ENCODE assay signal across 1 cellular context in the genomic region with DNA sequence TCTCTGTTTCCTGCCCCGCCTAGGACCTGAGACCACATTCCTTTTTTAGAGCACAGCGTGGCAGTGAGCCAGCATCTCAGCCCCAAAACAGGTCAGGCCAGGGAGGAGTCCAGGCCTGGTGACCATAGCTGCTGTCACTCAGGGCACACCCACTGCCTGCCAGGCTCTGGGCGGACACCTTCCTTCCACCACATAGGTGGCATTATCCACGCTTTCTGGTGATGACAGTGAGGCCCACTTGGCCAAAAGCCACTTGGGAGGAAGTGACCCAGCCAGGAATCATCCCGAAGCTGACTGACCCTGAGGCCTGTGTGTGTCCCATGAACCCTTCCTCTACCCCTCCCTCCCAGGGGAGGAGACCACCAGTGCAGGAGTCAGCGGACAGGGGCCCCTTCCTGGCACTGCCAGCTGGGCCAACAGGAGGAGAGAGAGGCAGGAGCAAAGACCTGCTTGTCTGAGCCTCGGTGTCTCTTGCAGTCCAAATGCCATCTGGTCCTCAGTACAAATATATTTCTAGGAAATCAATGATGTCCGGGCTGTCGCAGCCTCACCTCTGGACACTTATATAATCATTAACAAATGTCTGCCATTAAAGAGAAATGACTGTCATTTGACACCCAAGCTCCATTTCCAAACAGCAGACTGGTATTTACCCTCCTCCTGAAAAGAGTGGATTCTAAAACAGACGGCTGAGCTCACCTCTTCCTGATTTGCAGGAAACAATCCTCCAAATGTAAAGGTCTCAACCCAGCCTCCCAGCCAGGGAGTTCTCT.
TF ChIP-seq lines count a peak whose summit lies in the region.

No MANE protein-coding gene starts in this region.

TF ChIP-seq in HepG2, 621 proteins besides CTCF, POLR2A, EP300 and RAD21 (continued from another document and continues in another):
- TF ChIP-seq, protein P1, sequence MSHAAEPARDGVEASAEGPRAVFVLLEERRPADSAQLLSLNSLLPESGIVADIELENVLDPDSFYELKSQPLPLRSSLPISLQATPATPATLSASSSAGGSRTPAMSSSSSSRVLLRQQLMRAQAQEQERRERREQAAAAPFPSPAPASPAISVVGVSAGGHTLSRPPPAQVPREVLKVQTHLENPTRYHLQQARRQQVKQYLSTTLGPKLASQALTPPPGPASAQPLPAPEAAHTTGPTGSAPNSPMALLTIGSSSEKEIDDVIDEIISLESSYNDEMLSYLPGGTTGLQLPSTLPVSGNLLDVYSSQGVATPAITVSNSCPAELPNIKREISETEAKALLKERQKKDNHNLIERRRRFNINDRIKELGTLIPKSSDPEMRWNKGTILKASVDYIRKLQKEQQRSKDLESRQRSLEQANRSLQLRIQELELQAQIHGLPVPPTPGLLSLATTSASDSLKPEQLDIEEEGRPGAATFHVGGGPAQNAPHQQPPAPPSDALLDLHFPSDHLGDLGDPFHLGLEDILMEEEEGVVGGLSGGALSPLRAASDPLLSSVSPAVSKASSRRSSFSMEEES (CRISPR knock-in tag; IDR thresholded peaks at IDR 0.05): no peak
- TF ChIP-seq ZNF776 (CRISPR knock-in tag; IDR thresholded peaks at IDR 0.05) (0 out of 2 replicates have a peak, but pooled peaks have one; percentile 41), ONECUT2 (CRISPR knock-in tag; IDR thresholded peaks at IDR 0.05) (peak; percentile 53; the same call in 1 of the 2 replicates), GATAD2A (CRISPR knock-in tag; IDR thresholded peaks at IDR 0.05) (peak; percentile 66; the same call in 1 of the 2 replicates), ZNF562 (CRISPR knock-in tag; IDR thresholded peaks at IDR 0.05; ENCODE audit: borderline replicate concordance) (no peak), SAP130 (CRISPR knock-in tag; IDR thresholded peaks at IDR 0.05; ENCODE audit: low read depth) (peak; percentile 40), PHF21A (CRISPR knock-in tag; IDR thresholded peaks at IDR 0.05) (peak; percentile 50), TBL1XR1 (IDR thresholded peaks at IDR 0.05; ENCODE audit: borderline replicate concordance, low read length, partially characterized antibody) (peak; percentile 40), ZMYM3 (CRISPR knock-in tag; IDR thresholded peaks at IDR 0.05) (no peak), TOE1 (CRISPR knock-in tag; IDR thresholded peaks at IDR 0.05) (no peak), ZNF782 (CRISPR knock-in tag; IDR thresholded peaks at IDR 0.05; ENCODE audit: borderline replicate concordance) (peak; percentile 66; the same call in 1 of the 2 replicates), LCORL (IDR thresholded peaks at IDR 0.05) (no peak), LCORL (CRISPR knock-in tag; IDR thresholded peaks at IDR 0.05) (peak; percentile 79), EED (CRISPR knock-in tag; IDR thresholded peaks at IDR 0.05) (0 out of 2 replicates have a peak, but pooled peaks have one; percentile 32), SOX6 (IDR thresholded peaks at IDR 0.05) (no peak), SOX6 (CRISPR knock-in tag; IDR thresholded peaks at IDR 0.05) (peak; percentile 72; the same call in 1 of the 2 replicates), ELF3 (CRISPR knock-in tag; IDR thresholded peaks at IDR 0.05) (peak; percentile 72), GABPB1 (CRISPR knock-in tag; IDR thresholded peaks at IDR 0.05) (peak; percentile 37; the same call in 1 of the 2 replicates), ZKSCAN5 (CRISPR knock-in tag; IDR thresholded peaks at IDR 0.05) (peak; percentile 88; the same call in 1 of the 2 replicates), NR2F1 (CRISPR knock-in tag; IDR thresholded peaks at IDR 0.05) (no peak), XBP1 (CRISPR knock-in tag; IDR thresholded peaks at IDR 0.05) (no peak), NCOR1 (IDR thresholded peaks at IDR 0.05; ENCODE audit: borderline replicate concordance, low read length) (peak; percentile 69; the same call in 1 of the 2 replicates), ZNF160 (CRISPR knock-in tag; IDR thresholded peaks at IDR 0.05) (0 out of 2 replicates have a peak, but pooled peaks have one; percentile 32), ZNF501 (CRISPR knock-in tag; IDR thresholded peaks at IDR 0.05) (0 out of 2 replicates have a peak, but pooled peaks have one; percentile 5), SP5 (CRISPR knock-in tag; IDR thresholded peaks at IDR 0.05; ENCODE audit: borderline replicate concordance, low read depth) (peak; percentile 32; the same call in 1 of the 2 replicates)
- TF ChIP-seq, protein P2, sequence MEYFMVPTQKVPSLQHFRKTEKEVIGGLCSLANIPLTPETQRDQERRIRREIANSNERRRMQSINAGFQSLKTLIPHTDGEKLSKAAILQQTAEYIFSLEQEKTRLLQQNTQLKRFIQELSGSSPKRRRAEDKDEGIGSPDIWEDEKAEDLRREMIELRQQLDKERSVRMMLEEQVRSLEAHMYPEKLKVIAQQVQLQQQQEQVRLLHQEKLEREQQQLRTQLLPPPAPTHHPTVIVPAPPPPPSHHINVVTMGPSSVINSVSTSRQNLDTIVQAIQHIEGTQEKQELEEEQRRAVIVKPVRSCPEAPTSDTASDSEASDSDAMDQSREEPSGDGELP (IDR thresholded peaks at IDR 0.05; ENCODE audit: borderline replicate concordance, low read depth): peak; percentile 44; the same call in 1 of the 2 replicates
- TF ChIP-seq, protein P3, sequence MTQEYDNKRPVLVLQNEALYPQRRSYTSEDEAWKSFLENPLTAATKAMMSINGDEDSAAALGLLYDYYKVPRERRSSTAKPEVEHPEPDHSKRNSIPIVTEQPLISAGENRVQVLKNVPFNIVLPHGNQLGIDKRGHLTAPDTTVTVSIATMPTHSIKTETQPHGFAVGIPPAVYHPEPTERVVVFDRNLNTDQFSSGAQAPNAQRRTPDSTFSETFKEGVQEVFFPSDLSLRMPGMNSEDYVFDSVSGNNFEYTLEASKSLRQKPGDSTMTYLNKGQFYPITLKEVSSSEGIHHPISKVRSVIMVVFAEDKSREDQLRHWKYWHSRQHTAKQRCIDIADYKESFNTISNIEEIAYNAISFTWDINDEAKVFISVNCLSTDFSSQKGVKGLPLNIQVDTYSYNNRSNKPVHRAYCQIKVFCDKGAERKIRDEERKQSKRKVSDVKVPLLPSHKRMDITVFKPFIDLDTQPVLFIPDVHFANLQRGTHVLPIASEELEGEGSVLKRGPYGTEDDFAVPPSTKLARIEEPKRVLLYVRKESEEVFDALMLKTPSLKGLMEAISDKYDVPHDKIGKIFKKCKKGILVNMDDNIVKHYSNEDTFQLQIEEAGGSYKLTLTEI (CRISPR knock-in tag; conservative IDR thresholded peaks at IDR 0.05): no peak
- TF ChIP-seq, protein P4, sequence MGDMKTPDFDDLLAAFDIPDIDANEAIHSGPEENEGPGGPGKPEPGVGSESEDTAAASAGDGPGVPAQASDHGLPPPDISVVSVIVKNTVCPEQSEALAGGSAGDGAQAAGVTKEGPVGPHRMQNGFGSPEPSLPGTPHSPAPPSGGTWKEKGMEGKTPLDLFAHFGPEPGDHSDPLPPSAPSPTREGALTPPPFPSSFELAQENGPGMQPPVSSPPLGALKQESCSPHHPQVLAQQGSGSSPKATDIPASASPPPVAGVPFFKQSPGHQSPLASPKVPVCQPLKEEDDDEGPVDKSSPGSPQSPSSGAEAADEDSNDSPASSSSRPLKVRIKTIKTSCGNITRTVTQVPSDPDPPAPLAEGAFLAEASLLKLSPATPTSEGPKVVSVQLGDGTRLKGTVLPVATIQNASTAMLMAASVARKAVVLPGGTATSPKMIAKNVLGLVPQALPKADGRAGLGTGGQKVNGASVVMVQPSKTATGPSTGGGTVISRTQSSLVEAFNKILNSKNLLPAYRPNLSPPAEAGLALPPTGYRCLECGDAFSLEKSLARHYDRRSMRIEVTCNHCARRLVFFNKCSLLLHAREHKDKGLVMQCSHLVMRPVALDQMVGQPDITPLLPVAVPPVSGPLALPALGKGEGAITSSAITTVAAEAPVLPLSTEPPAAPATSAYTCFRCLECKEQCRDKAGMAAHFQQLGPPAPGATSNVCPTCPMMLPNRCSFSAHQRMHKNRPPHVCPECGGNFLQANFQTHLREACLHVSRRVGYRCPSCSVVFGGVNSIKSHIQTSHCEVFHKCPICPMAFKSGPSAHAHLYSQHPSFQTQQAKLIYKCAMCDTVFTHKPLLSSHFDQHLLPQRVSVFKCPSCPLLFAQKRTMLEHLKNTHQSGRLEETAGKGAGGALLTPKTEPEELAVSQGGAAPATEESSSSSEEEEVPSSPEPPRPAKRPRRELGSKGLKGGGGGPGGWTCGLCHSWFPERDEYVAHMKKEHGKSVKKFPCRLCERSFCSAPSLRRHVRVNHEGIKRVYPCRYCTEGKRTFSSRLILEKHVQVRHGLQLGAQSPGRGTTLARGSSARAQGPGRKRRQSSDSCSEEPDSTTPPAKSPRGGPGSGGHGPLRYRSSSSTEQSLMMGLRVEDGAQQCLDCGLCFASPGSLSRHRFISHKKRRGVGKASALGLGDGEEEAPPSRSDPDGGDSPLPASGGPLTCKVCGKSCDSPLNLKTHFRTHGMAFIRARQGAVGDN (CRISPR knock-in tag; IDR thresholded peaks at IDR 0.05): peak; percentile 78
- TF ChIP-seq, protein P5, sequence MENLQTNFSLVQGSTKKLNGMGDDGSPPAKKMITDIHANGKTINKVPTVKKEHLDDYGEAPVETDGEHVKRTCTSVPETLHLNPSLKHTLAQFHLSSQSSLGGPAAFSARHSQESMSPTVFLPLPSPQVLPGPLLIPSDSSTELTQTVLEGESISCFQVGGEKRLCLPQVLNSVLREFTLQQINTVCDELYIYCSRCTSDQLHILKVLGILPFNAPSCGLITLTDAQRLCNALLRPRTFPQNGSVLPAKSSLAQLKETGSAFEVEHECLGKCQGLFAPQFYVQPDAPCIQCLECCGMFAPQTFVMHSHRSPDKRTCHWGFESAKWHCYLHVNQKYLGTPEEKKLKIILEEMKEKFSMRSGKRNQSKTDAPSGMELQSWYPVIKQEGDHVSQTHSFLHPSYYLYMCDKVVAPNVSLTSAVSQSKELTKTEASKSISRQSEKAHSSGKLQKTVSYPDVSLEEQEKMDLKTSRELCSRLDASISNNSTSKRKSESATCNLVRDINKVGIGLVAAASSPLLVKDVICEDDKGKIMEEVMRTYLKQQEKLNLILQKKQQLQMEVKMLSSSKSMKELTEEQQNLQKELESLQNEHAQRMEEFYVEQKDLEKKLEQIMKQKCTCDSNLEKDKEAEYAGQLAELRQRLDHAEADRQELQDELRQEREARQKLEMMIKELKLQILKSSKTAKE (CRISPR knock-in tag; IDR thresholded peaks at IDR 0.05; ENCODE audit: borderline replicate concordance): peak; percentile 88
- TF ChIP-seq, protein P6, sequence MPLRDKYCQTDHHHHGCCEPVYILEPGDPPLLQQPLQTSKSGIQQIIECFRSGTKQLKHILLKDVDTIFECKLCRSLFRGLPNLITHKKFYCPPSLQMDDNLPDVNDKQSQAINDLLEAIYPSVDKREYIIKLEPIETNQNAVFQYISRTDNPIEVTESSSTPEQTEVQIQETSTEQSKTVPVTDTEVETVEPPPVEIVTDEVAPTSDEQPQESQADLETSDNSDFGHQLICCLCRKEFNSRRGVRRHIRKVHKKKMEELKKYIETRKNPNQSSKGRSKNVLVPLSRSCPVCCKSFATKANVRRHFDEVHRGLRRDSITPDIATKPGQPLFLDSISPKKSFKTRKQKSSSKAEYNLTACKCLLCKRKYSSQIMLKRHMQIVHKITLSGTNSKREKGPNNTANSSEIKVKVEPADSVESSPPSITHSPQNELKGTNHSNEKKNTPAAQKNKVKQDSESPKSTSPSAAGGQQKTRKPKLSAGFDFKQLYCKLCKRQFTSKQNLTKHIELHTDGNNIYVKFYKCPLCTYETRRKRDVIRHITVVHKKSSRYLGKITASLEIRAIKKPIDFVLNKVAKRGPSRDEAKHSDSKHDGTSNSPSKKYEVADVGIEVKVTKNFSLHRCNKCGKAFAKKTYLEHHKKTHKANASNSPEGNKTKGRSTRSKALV (CRISPR knock-in tag; IDR thresholded peaks at IDR 0.05): peak; percentile 33; the same call in 1 of the 2 replicates
- TF ChIP-seq, protein P7, sequence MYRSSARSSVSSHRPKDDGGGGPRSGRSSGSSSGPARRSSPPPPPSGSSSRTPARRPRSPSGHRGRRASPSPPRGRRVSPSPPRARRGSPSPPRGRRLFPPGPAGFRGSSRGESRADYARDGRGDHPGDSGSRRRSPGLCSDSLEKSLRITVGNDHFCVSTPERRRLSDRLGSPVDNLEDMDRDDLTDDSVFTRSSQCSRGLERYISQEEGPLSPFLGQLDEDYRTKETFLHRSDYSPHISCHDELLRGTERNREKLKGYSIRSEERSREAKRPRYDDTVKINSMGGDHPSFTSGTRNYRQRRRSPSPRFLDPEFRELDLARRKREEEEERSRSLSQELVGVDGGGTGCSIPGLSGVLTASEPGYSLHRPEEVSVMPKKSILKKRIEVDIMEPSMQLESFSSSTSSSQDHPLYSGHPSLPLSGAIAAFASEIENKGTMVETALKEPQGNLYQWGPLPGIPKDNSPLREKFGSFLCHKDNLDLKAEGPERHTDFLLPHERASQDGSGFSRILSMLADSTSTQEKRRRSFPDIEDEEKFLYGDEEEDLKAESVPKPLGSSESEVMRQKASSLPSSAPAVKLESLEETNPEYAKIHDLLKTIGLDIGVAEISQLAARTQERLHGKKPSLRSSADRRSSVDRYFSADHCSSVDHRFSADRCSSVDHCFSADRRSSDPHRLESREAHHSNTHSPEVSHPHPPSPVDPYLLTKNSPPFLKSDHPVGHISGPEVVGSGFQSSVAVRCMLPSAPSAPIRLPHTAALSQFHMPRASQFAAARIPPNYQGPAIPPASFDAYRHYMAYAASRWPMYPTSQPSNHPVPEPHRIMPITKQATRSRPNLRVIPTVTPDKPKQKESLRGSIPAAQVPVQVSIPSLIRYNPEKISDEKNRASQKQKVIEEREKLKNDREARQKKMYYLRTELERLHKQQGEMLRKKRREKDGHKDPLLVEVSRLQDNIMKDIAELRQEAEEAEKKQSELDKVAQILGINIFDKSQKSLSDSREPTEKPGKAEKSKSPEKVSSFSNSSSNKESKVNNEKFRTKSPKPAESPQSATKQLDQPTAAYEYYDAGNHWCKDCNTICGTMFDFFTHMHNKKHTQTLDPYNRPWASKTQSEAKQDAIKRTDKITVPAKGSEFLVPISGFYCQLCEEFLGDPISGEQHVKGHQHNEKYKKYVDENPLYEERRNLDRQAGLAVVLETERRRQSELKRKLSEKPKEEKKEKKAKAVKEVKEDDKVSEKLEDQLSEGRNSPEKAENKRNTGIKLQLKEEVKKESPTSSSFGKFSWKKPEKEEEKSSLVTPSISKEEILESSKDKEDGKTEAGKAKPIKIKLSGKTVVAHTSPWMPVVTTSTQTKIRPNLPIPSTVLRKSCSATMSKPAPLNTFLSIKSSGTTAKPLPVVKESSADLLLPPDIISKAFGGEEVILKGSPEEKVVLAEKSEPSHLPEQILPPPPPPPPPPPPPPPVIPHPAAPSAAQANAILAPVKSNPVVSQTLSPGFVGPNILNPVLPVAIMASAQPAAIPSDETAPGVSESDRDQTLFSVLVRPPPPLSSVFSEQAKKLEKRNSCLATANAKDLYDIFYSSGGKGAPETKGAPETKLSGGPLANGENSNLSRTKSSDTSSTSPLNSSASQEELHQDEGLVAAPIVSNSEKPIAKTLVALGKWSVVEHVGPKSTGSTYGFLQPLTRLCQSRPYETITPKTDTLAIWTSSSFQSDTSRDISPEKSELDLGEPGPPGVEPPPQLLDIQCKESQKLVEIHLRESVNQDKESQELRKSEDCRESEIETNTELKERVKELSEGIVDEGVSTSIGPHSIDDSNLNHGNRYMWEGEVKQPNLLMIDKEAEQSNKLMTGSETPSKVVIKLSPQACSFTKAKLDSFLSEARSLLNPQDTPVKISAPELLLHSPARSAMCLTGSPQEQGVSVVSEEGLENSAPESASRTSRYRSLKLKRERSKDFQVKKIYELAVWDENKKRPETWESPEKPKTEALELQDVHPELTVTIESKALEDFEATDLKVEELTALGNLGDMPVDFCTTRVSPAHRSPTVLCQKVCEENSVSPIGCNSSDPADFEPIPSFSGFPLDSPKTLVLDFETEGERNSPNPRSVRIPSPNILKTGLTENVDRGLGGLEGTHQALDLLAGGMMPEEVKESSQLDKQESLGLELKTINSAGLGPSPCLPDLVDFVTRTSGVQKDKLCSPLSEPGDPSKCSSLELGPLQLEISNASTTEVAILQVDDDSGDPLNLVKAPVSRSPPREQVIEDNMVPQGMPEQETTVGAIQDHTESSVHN (CRISPR knock-in tag; IDR thresholded peaks at IDR 0.05): no peak
